ENCODE assay signal across 16 cellular contexts in genomic region chr17:56785997-56786680, GRCh38. TPM values are rescaled to one million over a fixed set of nuclear protein-coding genes. Genes with fewer than 3 reads are reported as not detected.
A peak's percentile ranks its signal among the peaks of the same experiment; 100 is the strongest.
DNase-seq lines count a peak whose midpoint lies in the region; ATAC-seq and TF ChIP-seq lines count a peak whose summit lies in the region.
"Had no signal": no experiment of that assay in that cellular context is flagged by ENCODE, and none has a peak within 500 bp of the region (broad histone marks: within the 10 kb centered on the region; RNA-seq: fewer than 3 reads in every experiment).

No MANE protein-coding gene starts in this region.

- H4K5ac ChIP-seq in IMR-90 (ENCODE audit: low read depth, low read length), result peak overlapping the region; percentile 67

- peak overlapping the region; percentile 45 for H3K18ac ChIP-seq in IMR-90 (ENCODE audit: low read depth, low read length)

- no peaks in the 10 kb centered on the region for H3K27me3 ChIP-seq in IMR-90 (ENCODE audit: control insufficient read depth, insufficient read depth, low read length)

- peaks cover 11% of the 10 kb centered on the region for H3K36me3 Mint-ChIP-seq in T-helper 2 cell treated with Interferon-gamma antibody and Interleukin-4, amounts not matched to agents 5 μg/mL and 100 μg/mL, for 36 hours (ENCODE audit: low read depth)
- H3K36me3 Mint-ChIP-seq in activated T-helper 2 cell treated with anti-CD3 and anti-CD28 coated beads, Interferon-gamma antibody, Interleukin-2, Interleukin-4, amounts not matched to agents 10 μg/mL and 5 μg/mL and 100 μg/mL, durations not matched to agents 14 hours and 24 hours and 36 hours (ENCODE audit: low read depth), result peaks cover 15% of the 10 kb centered on the region
- H3K36me3 Mint-ChIP-seq: CD8-positive, alpha-beta memory T cell; naive B cell had no signal

- H2AFZ ChIP-seq in IMR-90 (replicated peaks; ENCODE audit: low read length, poor library complexity), result peak overlapping the region; percentile 48

- BruUV-seq in IMR-90 (replicated peaks; lab: Mats Ljungman, UMichigan), result no TSS peak

- peaks cover 6% of the 10 kb centered on the region for H3K9me3 Mint-ChIP-seq in T-helper 2 cell treated with Interferon-gamma antibody and Interleukin-4, amounts not matched to agents 5 μg/mL and 100 μg/mL, for 36 hours
- H3K9me3 Mint-ChIP-seq in activated T-helper 2 cell treated with anti-CD3 and anti-CD28 coated beads, Interferon-gamma antibody, Interleukin-2, Interleukin-4, amounts not matched to agents 10 μg/mL and 5 μg/mL and 100 μg/mL, durations not matched to agents 14 hours and 24 hours and 36 hours, result peaks cover 5% of the 10 kb centered on the region
- H3K9me3 Mint-ChIP-seq: CD8-positive, alpha-beta memory T cell had no signal

- TF ChIP-seq RAD21 in IMR-90 (IDR thresholded peaks at IDR 0.05; ENCODE audit: low read length), result no peak

- peak overlapping the region; percentile 34 for H2AK9ac ChIP-seq in IMR-90 (replicated peaks; ENCODE audit: low read depth, low read length, poor library complexity)

- dilution Hi-C loops in IMR-90 (cut with HindIII; ENCODE audit: low sequenced_read_pairs, unreplicated experiment), result no loop called here

- H2BK15ac ChIP-seq in IMR-90 (ENCODE audit: low read depth, low read length), result peak overlapping the region; percentile 87

- peak overlapping the region; percentile 81 for H3K27ac Mint-ChIP-seq in T-helper 2 cell treated with Interferon-gamma antibody and Interleukin-4, amounts not matched to agents 5 μg/mL and 100 μg/mL, for 36 hours
- peak overlapping the region; percentile 88 for H3K27ac Mint-ChIP-seq in activated T-helper 2 cell treated with anti-CD3 and anti-CD28 coated beads, Interferon-gamma antibody, Interleukin-2, Interleukin-4, amounts not matched to agents 10 μg/mL and 5 μg/mL and 100 μg/mL, durations not matched to agents 14 hours and 24 hours and 36 hours

- TF ChIP-seq POLR2A in IMR-90 (IDR thresholded peaks at IDR 0.05; ENCODE audit: low read depth, low read length), result no peak

- intact Hi-C loops in IMR-90 (cut with micrococcal nuclease), result no loop called here
- intact Hi-C loops in activated T-helper 2 cell treated with anti-CD3 and anti-CD28 coated beads, Interferon-gamma antibody, Interleukin-2, Interleukin-4, amounts not matched to agents 10 μg/mL and 5 μg/mL and 100 μg/mL, durations not matched to agents 14 hours and 24 hours and 36 hours (cut with micrococcal nuclease), result loop anchor here (5.0 kb wide), 1 partner anchor 46 kb away; the partner anchor contains the start of genes C17orf67 and DGKE
- intact Hi-C loops in left colon (cut with DNase I, micrococcal nuclease), result no loop called here

- H3K9ac ChIP-seq in IMR-90 (ENCODE audit: low read depth, low read length), result no peak overlapping the region

- no peak overlapping the region for H3K4me2 ChIP-seq in IMR-90 (ENCODE audit: low read depth, low read length)

- WGBS in IMR-90 (ENCODE audit: extremely low coverage in 2 of 2, insufficient read length in 1 of 2), 2 experiments, result 100% methylated on average over 1 of the region's 9 CpGs; no CpG with 5 or more reads in 1 of the 2 experiments

- peak overlapping the region; percentile 26; the same call in 1 of the 2 replicates for H3K27ac ChIP-seq in IMR-90 (ENCODE audit: insufficient read depth, low read length)
- H3K27ac ChIP-seq: left ventricle myocardium inferior had no signal

- peak overlapping the region; percentile 50 for H3K4me3 Mint-ChIP-seq in T-helper 2 cell treated with Interferon-gamma antibody and Interleukin-4, amounts not matched to agents 5 μg/mL and 100 μg/mL, for 36 hours
- no peak overlapping the region for H3K4me3 Mint-ChIP-seq in activated T-helper 2 cell treated with anti-CD3 and anti-CD28 coated beads, Interferon-gamma antibody, Interleukin-2, Interleukin-4, amounts not matched to agents 10 μg/mL and 5 μg/mL and 100 μg/mL, durations not matched to agents 14 hours and 24 hours and 36 hours (ENCODE audit: low read depth)

- H4K91ac ChIP-seq in IMR-90 (ENCODE audit: insufficient read depth, low read depth, low read length), result peak overlapping the region; percentile 62

- H3K4me3 ChIP-seq in IMR-90 (ENCODE audit: insufficient read depth, low read depth, low read length), result no peak overlapping the region
- H3K4me3 ChIP-seq: adrenal gland, GM12878, left ventricle myocardium inferior had no signal

- no peak for TF ChIP-seq CTCF in IMR-90 (conservative IDR thresholded peaks at IDR 0.05; ENCODE audit: low read depth, low read length)

- peaks cover 13% of the 10 kb centered on the region for H3K9me1 ChIP-seq in IMR-90 (ENCODE audit: insufficient read depth, low read length)

- H3K79me1 ChIP-seq in IMR-90 (ENCODE audit: low read depth in 1 of 2, low read length in 2 of 2), result no peaks in the 10 kb centered on the region

- peaks cover 32% of the 10 kb centered on the region for H3K4me1 Mint-ChIP-seq in T-helper 2 cell treated with Interferon-gamma antibody and Interleukin-4, amounts not matched to agents 5 μg/mL and 100 μg/mL, for 36 hours (ENCODE audit: low read depth)
- H3K4me1 Mint-ChIP-seq in activated T-helper 2 cell treated with anti-CD3 and anti-CD28 coated beads, Interferon-gamma antibody, Interleukin-2, Interleukin-4, amounts not matched to agents 10 μg/mL and 5 μg/mL and 100 μg/mL, durations not matched to agents 14 hours and 24 hours and 36 hours (ENCODE audit: low read depth), result peaks cover 36% of the 10 kb centered on the region

- ATAC-seq in IMR-90 (ENCODE audit: low read depth) (no peak), left colon (peak; percentile 70), HG02885 (IDR thresholded peaks at IDR 0.05; ENCODE audit: poor library complexity, unreplicated experiment) (no peak), HG02973 (IDR thresholded peaks at IDR 0.05; ENCODE audit: unreplicated experiment) (no peak)

- H2AK5ac ChIP-seq in IMR-90 (ENCODE audit: low read depth, low read length), result peak overlapping the region; percentile 87

- H3K36me3 ChIP-seq in IMR-90 (ENCODE audit: control insufficient read depth, insufficient read depth, low read length), result no peaks in the 10 kb centered on the region
- H3K36me3 ChIP-seq: adrenal gland, left ventricle myocardium inferior had no signal

- DNase-seq in T-helper 2 cell treated with Interferon-gamma antibody and Interleukin-4, amounts not matched to agents 5 μg/mL and 100 μg/mL, for 36 hours (ENCODE audit: low spot score), result no peak
- DNase-seq in T-helper 2 cell, result no peak
- DNase-seq in IMR-90, result no peak
- DNase-seq in activated T-helper 2 cell treated with anti-CD3 and anti-CD28 coated beads, Interferon-gamma antibody, Interleukin-2, Interleukin-4, amounts not matched to agents 10 μg/mL and 5 μg/mL and 100 μg/mL, durations not matched to agents 14 hours and 24 hours and 36 hours (ENCODE audit: low spot score), result no peak
- DNase-seq in left colon, result no peak
- no peak for DNase-seq in activated effector memory CD4-positive, alpha-beta T cell treated with anti-CD3 and anti-CD28 coated beads, Interleukin-2, amount 50 U/mL, for 16 hours
- DNase-seq: 8988T, hypothalamus, left ventricle myocardium inferior, naive B cell, Right ventricle myocardium superior had no signal

- peak overlapping the region; percentile 44 to 55 for H4K8ac ChIP-seq in IMR-90 (ENCODE audit: low read depth in 2 of 2, low read length in 2 of 2)

- in situ Hi-C loops in IMR-90 (cut with MboI; ENCODE audit: low sequenced_read_pairs), result no loop called here

- H2BK120ac ChIP-seq in IMR-90 (ENCODE audit: low read depth, low read length), result peak overlapping the region; percentile 77

- no peak overlapping the region for H3K56ac ChIP-seq in IMR-90 (ENCODE audit: extremely low read depth, insufficient read depth, low read length)

- H3K27me3 Mint-ChIP-seq in T-helper 2 cell treated with Interferon-gamma antibody and Interleukin-4, amounts not matched to agents 5 μg/mL and 100 μg/mL, for 36 hours (ENCODE audit: low read depth), result no peaks in the 10 kb centered on the region
- H3K27me3 Mint-ChIP-seq in activated T-helper 2 cell treated with anti-CD3 and anti-CD28 coated beads, Interferon-gamma antibody, Interleukin-2, Interleukin-4, amounts not matched to agents 10 μg/mL and 5 μg/mL and 100 μg/mL, durations not matched to agents 14 hours and 24 hours and 36 hours (ENCODE audit: low read depth), result no peaks in the 10 kb centered on the region

- POLR2A ChIA-PET in IMR-90 (lab: Charles Lee; ENCODE audit: unreplicated experiment), result no interaction called here

- peaks cover 15% of the 10 kb centered on the region for H3K4me1 ChIP-seq in IMR-90 (ENCODE audit: control insufficient read depth, insufficient read depth, low read length)
- H3K4me1 ChIP-seq: adrenal gland, left ventricle myocardium inferior had no signal

- H3K14ac ChIP-seq in IMR-90 (replicated peaks; ENCODE audit: low read depth, low read length), result peak overlapping the region; percentile 42

- CTCF ChIA-PET in IMR-90 (lab: Yijun Ruan, JAX), result interaction anchor here (1.2 kb wide), 1 partner anchor 71 kb away, joined by 4 read pairs; no protein-coding TSS in a partner anchor

- H2BK5ac ChIP-seq in IMR-90 (ENCODE audit: low read depth, low read length, poor library complexity, severe bottlenecking), result peak overlapping the region; percentile 7

- H2BK20ac ChIP-seq in IMR-90 (ENCODE audit: low read depth, low read length), result peak overlapping the region; percentile 84

- H3K4ac ChIP-seq in IMR-90 (ENCODE audit: low read depth, low read length), result peak overlapping the region; percentile 67

- no peaks in the 10 kb centered on the region for H3K9me3 ChIP-seq in IMR-90 (ENCODE audit: control insufficient read depth, insufficient read depth, low read length)
- H3K9me3 ChIP-seq: adrenal gland, left ventricle myocardium inferior had no signal

- no peaks in the 10 kb centered on the region for H4K20me1 ChIP-seq in IMR-90 (ENCODE audit: insufficient read depth, low read length)

- peak overlapping the region; percentile 10; the same call in 1 of the 2 replicates for H3K23ac ChIP-seq in IMR-90 (ENCODE audit: low read depth, low read length)

TF ChIP-seq in IMR-90, 13 proteins besides CTCF, POLR2A, EP300 and RAD21 (continues in another document):
- no peak for TF ChIP-seq BHLHE40 (IDR thresholded peaks at IDR 0.05; ENCODE audit: low read depth, low read length)

RNA-seq across cellular contexts. Expression of gene C17orf67, which starts 47.6 kb away (rescaled TPM):
- total RNA-seq in IMR-90 (2012; rRNA removed), result 0.18 and 0.56 TPM in 2 replicates
- polyA plus RNA-seq in IMR-90 (2012; rRNA removed), result 1.1 TPM in 2 replicates
- 0.34 and 0.87 TPM in 2 replicates for polyA plus RNA-seq in IMR-90 (2012; cell fraction: cytosol; rRNA removed)
- 1.5 and 2.4 TPM in 2 replicates for polyA plus RNA-seq in IMR-90 (2012; cell fraction: nucleus; rRNA removed; ENCODE audit: low replicate concordance)
- total RNA-seq in activated T-helper 2 cell treated with anti-CD3 and anti-CD28 coated beads, Interferon-gamma antibody, Interleukin-2, Interleukin-4, amounts not matched to agents 10 μg/mL and 5 μg/mL and 100 μg/mL, durations not matched to agents 14 hours and 24 hours and 36 hours, result 3.7 and 4.2 TPM in 2 replicates
- total RNA-seq in left colon, result 1 to 10 TPM; 2.0 to 2.2 TPM

RNA-seq across cellular contexts. Expression of gene DGKE, which starts 47.8 kb away (rescaled TPM):
- total RNA-seq in IMR-90 (2012; rRNA removed) (4.7 and 5.0 TPM in 2 replicates), left colon (1 to 10 TPM; 7.6 to 9.2 TPM)
- polyA plus RNA-seq in IMR-90 (2012; rRNA removed), result 2.4 and 3.9 TPM in 2 replicates
- 1.0 and 1.4 TPM in 2 replicates for polyA plus RNA-seq in IMR-90 (2012; cell fraction: cytosol; rRNA removed)
- 17.7 and 19.8 TPM in 2 replicates for polyA plus RNA-seq in IMR-90 (2012; cell fraction: nucleus; rRNA removed; ENCODE audit: low replicate concordance)
- total RNA-seq in activated T-helper 2 cell treated with anti-CD3 and anti-CD28 coated beads, Interferon-gamma antibody, Interleukin-2, Interleukin-4, amounts not matched to agents 10 μg/mL and 5 μg/mL and 100 μg/mL, durations not matched to agents 14 hours and 24 hours and 36 hours, result 26.5 and 28.9 TPM in 2 replicates
